Comparison of ENCODE assay signal across 19 cellular contexts in the genomic region with DNA sequence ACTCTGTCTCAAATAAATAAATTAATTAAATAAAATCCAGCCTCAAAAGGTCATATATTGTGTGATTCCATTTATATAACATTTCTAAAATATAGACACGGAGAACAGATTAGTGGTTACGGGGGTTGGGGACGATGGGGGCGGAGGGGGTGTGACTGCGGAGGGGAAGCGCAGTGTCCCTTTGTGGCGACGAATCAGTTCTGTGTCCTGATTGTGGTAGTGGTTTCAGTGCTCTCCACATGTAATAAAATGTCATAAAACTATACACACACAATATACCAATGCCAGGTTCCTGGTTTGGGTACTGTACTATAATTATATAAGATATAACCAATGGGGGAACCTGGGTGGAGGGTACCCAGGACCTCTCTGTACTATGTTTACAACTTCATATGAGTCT.
DNase-seq lines count a peak whose midpoint lies in the region; ATAC-seq and TF ChIP-seq lines count a peak whose summit lies in the region.
"Had no signal": no experiment of that assay in that cellular context is flagged by ENCODE, and none has a peak within 500 bp of the region (broad histone marks: within the 10 kb centered on the region; RNA-seq: fewer than 3 reads in every experiment).

No MANE protein-coding gene starts in this region.

- no peak overlapping the region for H3K4me3 Mint-ChIP-seq in HFFc6
- H3K4me3 Mint-ChIP-seq: B cell; CD8-positive, alpha-beta memory T cell; T-helper 2 cell treated with Interferon-gamma antibody and Interleukin-4, amounts not matched to agents 5 μg/mL and 100 μg/mL, for 36 hours had no signal

- H4K20me1 ChIP-seq in BLaER1 treated with 17β-estradiol and CSF1 and Interleukin-3, amounts not matched to agents 10 nM and 100 nM: no peaks in the 10 kb centered on the region

- peaks cover 0 to 13% (median 0%) of the 10 kb centered on the region in 11 experiments; a peak in 6 of 22 replicates for H3K9me3 ChIP-seq in BLaER1 treated with 17β-estradiol and CSF1 and Interleukin-3, amounts not matched to agents 10 nM and 100 nM (replicated peaks in 1 of 11)
- H3K9me3 ChIP-seq in Peyer's patch (no peaks in the 10 kb centered on the region), mesenchymal stem cell (ENCODE audit: control insufficient read depth, low read length) (peaks cover 4% of the 10 kb centered on the region), tibial artery (no peaks in the 10 kb centered on the region)
- H3K9me3 ChIP-seq: SJCRH30 had no signal

- H2BK120ac ChIP-seq in mesenchymal stem cell (ENCODE audit: low read depth, low read length): peak overlapping the region; percentile 19

- H2BK15ac ChIP-seq in mesenchymal stem cell (ENCODE audit: low read depth, poor library complexity, severe bottlenecking): no peak overlapping the region

- H3K4me1 ChIP-seq in BLaER1 treated with 17β-estradiol and CSF1 and Interleukin-3, amounts not matched to agents 10 nM and 100 nM: peaks cover 29 to 68% (median 59%) of the 10 kb centered on the region in 10 experiments
- H3K4me1 ChIP-seq in Peyer's patch: peaks cover 0 to 13% (median 4%) of the 10 kb centered on the region in 4 donors
- H3K4me1 ChIP-seq in mesenchymal stem cell (ENCODE audit: control insufficient read depth, insufficient read depth, low read depth, low read length): peaks cover 15% of the 10 kb centered on the region
- H3K4me1 ChIP-seq in tibial artery: peaks cover 0 to 12% (median 8%) of the 10 kb centered on the region in 4 donors

- H3K4ac ChIP-seq in mesenchymal stem cell (ENCODE audit: low read depth in 1 of 2, low read length in 2 of 2): no peak overlapping the region

- no peak for ATAC-seq in HG02884 (IDR thresholded peaks at IDR 0.05; ENCODE audit: unreplicated experiment)

- H3K27ac Mint-ChIP-seq in HFFc6: peak overlapping the region; percentile 16; the same call in 1 of the 2 replicates
- H3K27ac Mint-ChIP-seq: B cell; T-helper 2 cell treated with Interferon-gamma antibody and Interleukin-4, amounts not matched to agents 5 μg/mL and 100 μg/mL, for 36 hours had no signal

- no peak overlapping the region for H2AK5ac ChIP-seq in mesenchymal stem cell (ENCODE audit: low read length, severe bottlenecking)

- TF ChIP-seq POLR2A in Peyer's patch (IDR thresholded peaks at IDR 0.05): no peak

- no peak overlapping the region for H4K91ac ChIP-seq in mesenchymal stem cell (ENCODE audit: low read length)

- peaks cover 58% of the 10 kb centered on the region for H3K4me1 Mint-ChIP-seq in HFFc6 (ENCODE audit: low read depth)

- H3K18ac ChIP-seq in mesenchymal stem cell (ENCODE audit: low read depth in 1 of 2, low read length in 2 of 2): no peak overlapping the region

- H3K9me3 Mint-ChIP-seq in HFFc6: peaks cover 6% of the 10 kb centered on the region
- H3K9me3 Mint-ChIP-seq: CD8-positive, alpha-beta memory T cell had no signal

- no peak overlapping the region for H3K23ac ChIP-seq in mesenchymal stem cell (ENCODE audit: low read length in 2 of 2)

- no peak for DNase-seq in HFFc6
- DNase-seq in Peyer's patch: peak in 1 of 3 donors; percentile 57
- DNase-seq in mesenchymal stem cell: no peak
- DNase-seq in tibial artery: no peak
- no peak for DNase-seq in stimulated activated CD4-positive, alpha-beta T cell treated with anti-CD3 and anti-CD28 coated beads, Interleukin-2, amount 100 ng/mL, for 48 hours
- DNase-seq in SKM-1 (lab: John Stamatoyannopoulos, UW; ENCODE audit: unreplicated experiment): no peak
- DNase-seq: CD8-positive, alpha-beta memory T cell; GDM1; GM23248; NCI-H1436; NCI-H2081; NCI-H510A; NCI-H82; RPMI8226; SJCRH30 had no signal

- H2BK12ac ChIP-seq in mesenchymal stem cell (ENCODE audit: low read length in 2 of 2): no peak overlapping the region

- peak overlapping the region in 7 of 11 experiments; percentile 78 to 93 (median 88); a peak in 12 of 22 replicates for H3K4me2 ChIP-seq in BLaER1 treated with 17β-estradiol and CSF1 and Interleukin-3, amounts not matched to agents 10 nM and 100 nM
- H3K4me2 ChIP-seq in mesenchymal stem cell (ENCODE audit: low read length, poor library complexity, severe bottlenecking): no peak overlapping the region

- H3K27me3 ChIP-seq in BLaER1 treated with 17β-estradiol and CSF1 and Interleukin-3, amounts not matched to agents 10 nM and 100 nM: no peaks in the 10 kb centered on the region
- no peaks in the 10 kb centered on the region for H3K27me3 ChIP-seq in Peyer's patch
- no peaks in the 10 kb centered on the region for H3K27me3 ChIP-seq in mesenchymal stem cell (ENCODE audit: control insufficient read depth in 1 of 2, insufficient read depth in 1 of 2, low read length in 2 of 2)
- H3K27me3 ChIP-seq in tibial artery: no peaks in the 10 kb centered on the region
- H3K27me3 ChIP-seq: SJCRH30 had no signal

- H3K4me3 ChIP-seq in BLaER1 treated with 17β-estradiol and CSF1 and Interleukin-3, amounts not matched to agents 10 nM and 100 nM: no peak overlapping the region
- H3K4me3 ChIP-seq in Peyer's patch (no peak overlapping the region), mesenchymal stem cell (ENCODE audit: insufficient read depth in 1 of 2, low read depth in 1 of 2, low read length in 2 of 2) (no peak overlapping the region), tibial artery (no peak overlapping the region)
- H3K4me3 ChIP-seq: GM23248, SJCRH30 had no signal

- no peak overlapping the region for H2BK5ac ChIP-seq in mesenchymal stem cell (ENCODE audit: low read depth, low read length, poor library complexity, severe bottlenecking)

- H3K27ac ChIP-seq in BLaER1 treated with 17β-estradiol and CSF1 and Interleukin-3, amounts not matched to agents 10 nM and 100 nM: peak overlapping the region in 9 of 11 experiments; percentile 66 to 89 (median 81); a peak in 15 of 22 replicates
- H3K27ac ChIP-seq in Peyer's patch (peak overlapping the region in 3 of 4 donors; percentile 48 to 73 (median 65)), mesenchymal stem cell (ENCODE audit: low read length, poor library complexity, severe bottlenecking) (no peak overlapping the region), tibial artery (no peak overlapping the region)
- H3K27ac ChIP-seq: GM23248, SJCRH30 had no signal

- H3K14ac ChIP-seq in mesenchymal stem cell (ENCODE audit: low read length in 2 of 2): no peak overlapping the region

- intact Hi-C loops in tibial artery (cut with DNase I; ENCODE audit: low total_unique reads): no loop called here

- H3K27me3 Mint-ChIP-seq in HFFc6 (ENCODE audit: insufficient read depth): no peaks in the 10 kb centered on the region; the same call in 1 of the 2 replicates

- H2AFZ ChIP-seq in mesenchymal stem cell (ENCODE audit: low read depth, low read length): no peak overlapping the region
- H2AFZ ChIP-seq: GM23248 had no signal

- 0 out of 22 replicates have a peak overlapping the region, but pooled peaks of 1 of the 11 experiments have one; percentile 14 for H3K9ac ChIP-seq in BLaER1 treated with 17β-estradiol and CSF1 and Interleukin-3, amounts not matched to agents 10 nM and 100 nM
- no peak overlapping the region for H3K9ac ChIP-seq in mesenchymal stem cell (ENCODE audit: low read length)
- H3K9ac ChIP-seq: GM23248 had no signal

- TF ChIP-seq CTCF in HFFc6 (IDR thresholded peaks at IDR 0.05): no peak
- no peak for TF ChIP-seq CTCF in Peyer's patch (IDR thresholded peaks at IDR 0.05)
- no peak for TF ChIP-seq CTCF in tibial artery (IDR thresholded peaks at IDR 0.05)

- no peak overlapping the region for H4K8ac ChIP-seq in mesenchymal stem cell (ENCODE audit: low read length)

- H3K36me3 Mint-ChIP-seq in HFFc6 (ENCODE audit: low read depth): peaks cover 10% of the 10 kb centered on the region

- H3K36me3 ChIP-seq in BLaER1 treated with 17β-estradiol and CSF1 and Interleukin-3, amounts not matched to agents 10 nM and 100 nM: no peaks in the 10 kb centered on the region
- no peaks in the 10 kb centered on the region for H3K36me3 ChIP-seq in Peyer's patch
- H3K36me3 ChIP-seq in mesenchymal stem cell (ENCODE audit: control insufficient read depth in 1 of 2, insufficient read depth in 2 of 2, low read depth in 1 of 2, low read length in 2 of 2): no peaks in the 10 kb centered on the region
- no peaks in the 10 kb centered on the region for H3K36me3 ChIP-seq in tibial artery
- H3K36me3 ChIP-seq: SJCRH30 had no signal

- no CpG with 5 or more reads among the region's 8 CpGs for WGBS in mesenchymal stem cell

- H3K79me1 ChIP-seq in mesenchymal stem cell (replicated peaks; ENCODE audit: low read length, poor library complexity, severe bottlenecking): peaks cover under 1% of the 10 kb centered on the region

Comparison
In these comparisons a context has a peak if more than half of its experiments do, and no peak if none do; other contexts are left out.
1. H3K27ac ChIP-seq: peak in BLaER1 treated with 17β-estradiol and CSF1 and Interleukin-3, amounts not matched to agents 10 nM and 100 nM (9 of 11) and Peyer's patch (3 of 4); none in mesenchymal stem cell (single experiment) and tibial artery (0 of 2).